Comparison of ENCODE assay signal across 8 cellular contexts in genomic region chr13:52159159-52159982, GRCh38. TPM values are rescaled to one million over a fixed set of nuclear protein-coding genes. Genes with fewer than 3 reads are reported as not detected.
DNase-seq lines count a peak whose midpoint lies in the region; ATAC-seq, FAIRE-seq and TF ChIP-seq lines count a peak whose summit lies in the region.

TSS of gene NEK3 (minus strand) at chr13:52159597. CDS start at chr13:52156191, 3,406 bp downstream.

- H3K27ac ChIP-seq in small intestine (ENCODE audit: low read depth in 1 of 2, low read length in 1 of 2), result peak within 1 kb of the TSS; percentile 66 to 89

- H3K36me3 ChIP-seq in small intestine (ENCODE audit: control insufficient read depth in 2 of 2, insufficient read depth in 2 of 2, low read length in 2 of 2), result no peaks in the 10 kb centered on the region

- H3K27ac Mint-ChIP-seq in WTC11 (no peak within 1 kb of the TSS), immature natural killer cell (peak within 1 kb of the TSS; percentile 63 to 94 (median 86))

- H3K27me3 ChIP-seq in small intestine (ENCODE audit: control insufficient read depth in 2 of 2, insufficient read depth in 2 of 2, low read length in 2 of 2), result no peaks in the 10 kb centered on the region

- CTCF ChIA-PET in WTC11 (lab: Charles Lee), result interaction anchor here (0.9 to 1.7 kb wide), 4 partner anchors 35 to 291 kb away, joined by 3 to 4 read pairs (median 4); no protein-coding TSS in a partner anchor

- POLR2A ChIA-PET in WTC11 (lab: Charles Lee), result no interaction called here

- H3K9me3 Mint-ChIP-seq in WTC11 (peaks cover 4% of the 10 kb centered on the region), immature natural killer cell (peaks cover 0 to 2% (median 0%) of the 10 kb centered on the region in 6 donors)

- H3K36me3 Mint-ChIP-seq in WTC11 (peaks cover 4% of the 10 kb centered on the region), immature natural killer cell (peaks cover 0 to 3% (median 3%) of the 10 kb centered on the region in 3 donors)

- TF ChIP-seq CTCF in WTC11 (IDR thresholded peaks at IDR 0.05), result no peak

- H3K4me1 Mint-ChIP-seq in WTC11 (peaks cover 44% of the 10 kb centered on the region), immature natural killer cell (peaks cover 31 to 39% of the 10 kb centered on the region in 2 donors)

- FAIRE-seq in GM18507 (lab: Jason Lieb, UNC) (peak; percentile 18), small intestine (lab: Jason Lieb, UNC) (no peak)

- H3K27me3 Mint-ChIP-seq in WTC11 (ENCODE audit: low read depth), result peaks cover 14% of the 10 kb centered on the region
- H3K27me3 Mint-ChIP-seq in immature natural killer cell (ENCODE audit: low read depth in 3 of 3), result peaks cover 2 to 21% (median 7%) of the 10 kb centered on the region in 3 donors

- no peaks in the 10 kb centered on the region for H3K9me3 ChIP-seq in small intestine (ENCODE audit: control insufficient read depth, low read depth)

- H3K4me3 ChIP-seq in small intestine (ENCODE audit: low read depth in 1 of 2, low read length in 2 of 2), result peak within 1 kb of the TSS; percentile 80 to 82

- H3K4me1 ChIP-seq in small intestine (ENCODE audit: control insufficient read depth in 2 of 2, insufficient read depth in 1 of 2, low read depth in 1 of 2, low read length in 1 of 2), result peaks cover 5 to 12% of the 10 kb centered on the region in 2 donors

- DNase-seq in GM18507 (ENCODE audit: extremely low spot score, insufficient read length, low read depth), result peak; percentile 22
- DNase-seq in NCI-H187 treated with DMSO at 0.1 percent for 48 hours (lab: John Stamatoyannopoulos, UW), result peak; percentile 26
- DNase-seq in WTC11 (ENCODE audit: low spot score), result peak; percentile 78
- peak; percentile 43 for DNase-seq in central memory CD4-positive, alpha-beta T cell
- peak; percentile 64 to 81 (median 74) for DNase-seq in immature natural killer cell
- peak; percentile 67 for DNase-seq in small intestine
- no peak for DNase-seq in cerebellar nuclear complex (lab: John Stamatoyannopoulos, UW)

- 2 to 3% (median 2%) methylated on average over 68 to 74 of the region's 74 CpGs for WGBS in small intestine, 3 donors

- H3K4me3 Mint-ChIP-seq in WTC11, result peak within 1 kb of the TSS; percentile 80
- H3K4me3 Mint-ChIP-seq in immature natural killer cell, result peak within 1 kb of the TSS; percentile 87 to 98 (median 92)

- peak; percentile 67 for ATAC-seq in HG02840 (IDR thresholded peaks at IDR 0.05; ENCODE audit: low FRiP score, unreplicated experiment)
- ATAC-seq in WTC11, result peak; percentile 88

TF ChIP-seq in WTC11, 78 proteins besides CTCF, POLR2A, EP300 and RAD21 (continues in another document):
- peak; percentile 97 for TF ChIP-seq ZNF219 (CRISPR knock-in tag; IDR thresholded peaks at IDR 0.05; ENCODE audit: borderline replicate concordance)
- peak; percentile 66; the same call in 1 of the 2 replicates for TF ChIP-seq PRDM15 (CRISPR knock-in tag; IDR thresholded peaks at IDR 0.05)
- TF ChIP-seq TEAD4 (CRISPR knock-in tag; IDR thresholded peaks at IDR 0.05), result peak; percentile 93
- no peak for TF ChIP-seq HMGA2 (CRISPR knock-in tag; IDR thresholded peaks at IDR 0.05)
- TF ChIP-seq TCF7 (CRISPR knock-in tag; IDR thresholded peaks at IDR 0.05; ENCODE audit: low read depth), result peak; percentile 95
- peak; percentile 94 for TF ChIP-seq NR3C1 (CRISPR knock-in tag; conservative IDR thresholded peaks at IDR 0.05; ENCODE audit: low read depth)
- TF ChIP-seq HMGXB4 (CRISPR knock-in tag; IDR thresholded peaks at IDR 0.05), result peak; percentile 92
- no peak for TF ChIP-seq JAZF1 (CRISPR knock-in tag; IDR thresholded peaks at IDR 0.05)
- TF ChIP-seq CBFB (CRISPR knock-in tag; IDR thresholded peaks at IDR 0.05; ENCODE audit: low read depth), result no peak
- TF ChIP-seq ZNF416 (CRISPR knock-in tag; IDR thresholded peaks at IDR 0.05), result no peak
- TF ChIP-seq CDX4 (CRISPR knock-in tag; IDR thresholded peaks at IDR 0.05; ENCODE audit: borderline replicate concordance), result no peak
- no peak for TF ChIP-seq AR (CRISPR knock-in tag; IDR thresholded peaks at IDR 0.05)
- TF ChIP-seq GABPB1 (CRISPR knock-in tag; IDR thresholded peaks at IDR 0.05), result peak; percentile 58; the same call in 1 of the 2 replicates
- TF ChIP-seq PREB (CRISPR knock-in tag; IDR thresholded peaks at IDR 0.05; ENCODE audit: borderline replicate concordance), result 0 out of 2 replicates have a peak, but pooled peaks have one; percentile 76

RNA-seq across cellular contexts. Expression of gene NEK3, which starts in this region (rescaled TPM):
- total RNA-seq in WTC11 (2021), result 27.8 to 33.3 TPM (median 30.0 TPM) in 3 replicates
- polyA plus RNA-seq in immature natural killer cell (1 to 10 TPM; 1.6 to 3.6 (median 3.2) TPM), small intestine (10 to 100 TPM; 20.6 to 44.3 (median 40.0) TPM)

Comparison
In these comparisons a context has a peak if more than half of its experiments do, and no peak if none do; other contexts are left out.
1. RNA of gene NEK3 (polyA plus RNA-seq): 20.6 to 44.3 TPM in small intestine; 1.6 to 3.6 TPM in immature natural killer cell; every median in the first group is over 4 times any median in the second.
2. DNase-seq: peak in GM18507 (single experiment), NCI-H187 treated with DMSO at 0.1 percent for 48 hours (single experiment), WTC11 (single experiment), central memory CD4-positive, alpha-beta T cell (single experiment), immature natural killer cell (3 of 3) and small intestine (single experiment); none in cerebellar nuclear complex (0 of 2).